In genomic region chr3:124986153-124987143, GRCh38 we compare ENCODE assay signal across 8 cellular contexts. TPM values are rescaled to one million over a fixed set of nuclear protein-coding genes. Genes with fewer than 3 reads are reported as not detected.
DNase-seq lines count a peak whose midpoint lies in the region; ATAC-seq and TF ChIP-seq lines count a peak whose summit lies in the region.

No MANE protein-coding gene starts in this region.

- H3K4me1 Mint-ChIP-seq in osteocyte (ENCODE audit: unreplicated experiment), result peaks cover 23% of the 10 kb centered on the region
- peaks cover 22 to 23% of the 10 kb centered on the region in 2 donors for H3K4me1 Mint-ChIP-seq in natural killer cell

- H3K27ac Mint-ChIP-seq in osteocyte (ENCODE audit: unreplicated experiment), result peak overlapping the region; percentile 92
- no peak overlapping the region for H3K27ac Mint-ChIP-seq in natural killer cell

- H3K27me3 Mint-ChIP-seq in osteocyte (ENCODE audit: unreplicated experiment) (no peaks in the 10 kb centered on the region), natural killer cell (ENCODE audit: low read depth in 2 of 2) (no peaks in the 10 kb centered on the region)

- H3K4me3 Mint-ChIP-seq in osteocyte (ENCODE audit: unreplicated experiment) (peak overlapping the region; percentile 18), natural killer cell (no peak overlapping the region)

- DNase-seq in DMS53 treated with DMSO at 0.1 percent for 48 hours (lab: John Stamatoyannopoulos, UW; ENCODE audit: unreplicated experiment), result peak; percentile 12
- peak; percentile 32 to 86 for DNase-seq in NCI-H446 (lab: John Stamatoyannopoulos, UW)
- peak; percentile 26 for DNase-seq in epithelial cell of prostate (ENCODE audit: low read depth, low spot score)
- DNase-seq in osteocyte (ENCODE audit: extremely low spot score, unreplicated experiment), result no peak
- no peak for DNase-seq in natural killer cell
- DNase-seq in central memory CD4-positive, alpha-beta T cell, result no peak
- no peak for DNase-seq in activated naive CD4-positive, alpha-beta T cell treated with Interleukin-2 at 50 U/mL for 16 hours

- peak overlapping the region; percentile 84 for H3K27ac ChIP-seq in epithelial cell of prostate

- ATAC-seq in natural killer cell (no peak), GM21515 (IDR thresholded peaks at IDR 0.05; ENCODE audit: unreplicated experiment) (no peak)

- peak; percentile 62 for TF ChIP-seq CTCF in osteocyte (IDR thresholded peaks at IDR 0.05)
- TF ChIP-seq CTCF in natural killer cell (IDR thresholded peaks at IDR 0.05), result no peak

- peaks cover 40% of the 10 kb centered on the region for H3K36me3 Mint-ChIP-seq in osteocyte (ENCODE audit: unreplicated experiment)
- peaks cover 26% of the 10 kb centered on the region for H3K36me3 Mint-ChIP-seq in natural killer cell

- no peaks in the 10 kb centered on the region for H3K9me3 Mint-ChIP-seq in osteocyte (ENCODE audit: unreplicated experiment)
- H3K9me3 Mint-ChIP-seq in natural killer cell, result no peaks in the 10 kb centered on the region

- intact Hi-C loops in natural killer cell (cut with micrococcal nuclease), result no loop called here

RNA-seq across cellular contexts. Expression of gene MUC13, which starts 51.9 kb away (rescaled TPM):
- total RNA-seq in osteocyte (not detected in 2 replicates), natural killer cell (1 to 10 TPM in 1 of 3 donors, under 1 TPM in 2; 0.16 to 2.1 (median 0.63) TPM)

Comparison
In these comparisons a context has a peak if more than half of its experiments do, and no peak if none do; other contexts are left out.
1. DNase-seq: peak in DMS53 treated with DMSO at 0.1 percent for 48 hours (single experiment), NCI-H446 (2 of 2) and epithelial cell of prostate (single experiment); none in osteocyte (single experiment), natural killer cell (single experiment), central memory CD4-positive, alpha-beta T cell (single experiment) and activated naive CD4-positive, alpha-beta T cell treated with Interleukin-2 at 50 U/mL for 16 hours (single experiment).